ENCODE assay signal across 8 cellular contexts in genomic region chr1:154870117-154870571, GRCh38. TPM values are rescaled to one million over a fixed set of nuclear protein-coding genes. Genes with fewer than 3 reads are reported as not detected.
DNase-seq lines count a peak whose midpoint lies in the region; ATAC-seq and TF ChIP-seq lines count a peak whose summit lies in the region.

TSS of gene KCNN3 (minus strand) at chr1:154870281. CDS start at chr1:154869964, 317 bp downstream.

- H3K4me2 ChIP-seq in osteoblast (ENCODE audit: insufficient read depth, low read length), result peak within 1 kb of the TSS; percentile 78

- ATAC-seq in thoracic aorta (ENCODE audit: insufficient number of reproducible peaks, low FRiP score, low read depth), result peak; percentile 74

- H3K27me3 Mint-ChIP-seq in activated naive CD4-positive, alpha-beta T cell treated with anti-CD3 and anti-CD28 coated beads for 36 hours (ENCODE audit: low read depth), result peaks cover 35% of the 10 kb centered on the region

- no peaks in the 10 kb centered on the region for H3K36me3 Mint-ChIP-seq in activated naive CD4-positive, alpha-beta T cell treated with anti-CD3 and anti-CD28 coated beads for 36 hours (ENCODE audit: low read depth)

- H3K79me2 ChIP-seq in osteoblast (ENCODE audit: insufficient read depth, low read length), result no peaks in the 10 kb centered on the region

- peaks cover 2% of the 10 kb centered on the region for H4K20me1 ChIP-seq in osteoblast (ENCODE audit: insufficient read depth, low read length)

- CTCF ChIA-PET in activated naive CD4-positive, alpha-beta T cell treated with anti-CD3 and anti-CD28 coated beads for 36 hours (lab: Charles Lee), result interaction anchor here (0.9 to 1.0 kb wide), 3 partner anchors 8 to 200 kb away, joined by 3 to 4 read pairs (median 3); no protein-coding TSS in a partner anchor

- H3K27me3 ChIP-seq in H7 (ENCODE audit: control insufficient read depth, insufficient read depth, low read length), result peaks cover 36% of the 10 kb centered on the region
- H3K27me3 ChIP-seq in MG63, result peaks cover 30% of the 10 kb centered on the region
- H3K27me3 ChIP-seq in osteoblast (ENCODE audit: insufficient read depth, low read length), result peaks cover 54% of the 10 kb centered on the region
- no peaks in the 10 kb centered on the region for H3K27me3 ChIP-seq in thoracic aorta (replicated peaks; ENCODE audit: insufficient read depth)

- no peak within 1 kb of the TSS for H3K27ac ChIP-seq in osteoblast (ENCODE audit: low read depth, low read length)
- H3K27ac ChIP-seq in thoracic aorta, result no peak within 1 kb of the TSS

- intact Hi-C loops in activated naive CD4-positive, alpha-beta T cell treated with anti-CD3 and anti-CD28 coated beads for 36 hours (cut with micrococcal nuclease), result loop anchor here (2.0 kb wide), 2 partner anchors 201 to 311 kb away; partner anchors contain the start of gene UBE2Q1

- H2AFZ ChIP-seq in osteoblast (ENCODE audit: low read length), result peak within 1 kb of the TSS; percentile 60

- H3K4me1 Mint-ChIP-seq in activated naive CD4-positive, alpha-beta T cell treated with anti-CD3 and anti-CD28 coated beads for 36 hours (ENCODE audit: low read depth), result peaks cover 34% of the 10 kb centered on the region

- no peaks in the 10 kb centered on the region for H3K36me3 ChIP-seq in H7 (replicated peaks; ENCODE audit: control insufficient read depth, insufficient read depth, low read length)
- no peaks in the 10 kb centered on the region for H3K36me3 ChIP-seq in MG63
- H3K36me3 ChIP-seq in osteoblast (ENCODE audit: insufficient read depth, low read length), result no peaks in the 10 kb centered on the region
- H3K36me3 ChIP-seq in thoracic aorta, result no peaks in the 10 kb centered on the region

- no peaks in the 10 kb centered on the region for H3K9me3 ChIP-seq in MG63
- no peaks in the 10 kb centered on the region for H3K9me3 ChIP-seq in osteoblast (ENCODE audit: low read depth, low read length)
- H3K9me3 ChIP-seq in thoracic aorta, result no peaks in the 10 kb centered on the region

- TF ChIP-seq CTCF in osteoblast (IDR thresholded peaks at IDR 0.05; ENCODE audit: extremely low read depth, low read depth, low read length) (no peak), thoracic aorta (IDR thresholded peaks at IDR 0.05) (no peak)

- DNase-seq in ELF-1 (ENCODE audit: low read depth, low spot score), result peak; percentile 97
- peak; percentile 98 for DNase-seq in H7
- peak; percentile 84 for DNase-seq in MG63
- DNase-seq in SIG-M5 (lab: John Stamatoyannopoulos, UW), result peak; percentile 72
- DNase-seq in activated naive CD4-positive, alpha-beta T cell treated with anti-CD3 and anti-CD28 coated beads for 36 hours, result peak; percentile 84
- DNase-seq in glomerular visceral epithelial cell (ENCODE audit: extremely low spot score), result peak; percentile 62
- peak; percentile 94 for DNase-seq in osteoblast (ENCODE audit: insufficient read length, low spot score, missing footprints)
- peak; percentile 77 for DNase-seq in thoracic aorta (ENCODE audit: low spot score)

- peak within 1 kb of the TSS; percentile 5 for H3K4me3 Mint-ChIP-seq in activated naive CD4-positive, alpha-beta T cell treated with anti-CD3 and anti-CD28 coated beads for 36 hours

- H3K4me3 ChIP-seq in H7 (ENCODE audit: insufficient read depth, low read depth, low read length) (peak within 1 kb of the TSS; percentile 29; the same call in 1 of the 2 replicates), MG63 (0 out of 2 replicates have a peak within 1 kb of the TSS, but pooled peaks have one; percentile 3), osteoblast (ENCODE audit: insufficient read depth, low read length) (peak within 1 kb of the TSS; percentile 61), thoracic aorta (peak within 1 kb of the TSS; percentile 68)

- H3K4me1 ChIP-seq in osteoblast (ENCODE audit: insufficient read depth, low read length) (peaks cover 25% of the 10 kb centered on the region), thoracic aorta (ENCODE audit: control insufficient read depth in 1 of 2, low read depth in 2 of 2) (peaks cover 4 to 27% of the 10 kb centered on the region in 2 donors)

- no peak within 1 kb of the TSS for H3K27ac Mint-ChIP-seq in activated naive CD4-positive, alpha-beta T cell treated with anti-CD3 and anti-CD28 coated beads for 36 hours

- no peaks in the 10 kb centered on the region for H3K9me3 Mint-ChIP-seq in activated naive CD4-positive, alpha-beta T cell treated with anti-CD3 and anti-CD28 coated beads for 36 hours

RNA-seq across cellular contexts. Expression of gene KCNN3, which starts in this region (rescaled TPM):
- total RNA-seq in H7 (2014; rRNA removed; shearing (Covaris generic)), result 0.18 and 0.62 TPM in 2 replicates
- 1.6 TPM in 1 of 2 replicates, not detected in the other for total RNA-seq in MG63 (2014; rRNA removed; shearing (Covaris generic); ENCODE audit: low replicate concordance)
- total RNA-seq in activated naive CD4-positive, alpha-beta T cell treated with anti-CD3 and anti-CD28 coated beads for 36 hours, result under 1 TPM; 0.25 to 0.26 TPM
- total RNA-seq in osteoblast, result under 0.01 TPM in 2 replicates
- total RNA-seq in thoracic aorta, result 1 to 10 TPM in 1 of 2 donors, under 1 TPM in 1; 0.95 to 1.8 TPM

Comparison
In these comparisons a context has a peak if more than half of its experiments do, and no peak if none do; other contexts are left out.
1. Peak in DNase-seq and H3K4me3 ChIP-seq in H7; RNA of the gene not detected or under 1 TPM.
2. Peak in DNase-seq in activated naive CD4-positive, alpha-beta T cell treated with anti-CD3 and anti-CD28 coated beads for 36 hours; RNA of the gene not detected or under 1 TPM.
3. Peak in DNase-seq, H3K4me3 ChIP-seq and H3K4me2 ChIP-seq in osteoblast; RNA of the gene not detected or under 1 TPM.
4. H3K4me3 ChIP-seq: peak in every context shown above with its lines; median percentile 68 in thoracic aorta; 61 in osteoblast; 29 in H7; 3 in MG63.